In genomic region chr9:134032456-134033222, GRCh38 we compare ENCODE assay signal across 29 cellular contexts.
"Had no signal": no experiment of that assay in that cellular context is flagged by ENCODE, and none has a peak within 500 bp of the region (broad histone marks: within the 10 kb centered on the region; RNA-seq: fewer than 3 reads in every experiment).

No MANE protein-coding gene starts in this region.

- H3K4me1 ChIP-seq: breast epithelium, esophagus muscularis mucosa, foreskin keratinocyte, parathyroid adenoma, stomach, suprapubic skin, tibial artery, upper lobe of right lung had no signal

- H3K27ac Mint-ChIP-seq: activated CD4-positive, alpha-beta memory T cell treated with anti-CD3 and anti-CD28 coated beads, Interleukin-2, amount 10 ng/mL, durations not matched to agents 7 days and 5 days; activated CD4-positive, alpha-beta T cell treated with anti-CD3 and anti-CD28 coated beads, Interleukin-2, amount 10 ng/mL, durations not matched to agents 24 days and 14 days; activated naive CD8-positive, alpha-beta T cell treated with anti-CD3 and anti-CD28 coated beads, Interleukin-2, amount 50 U/mL, for 24 hours; activated T-cell treated with anti-CD3 and anti-CD28 coated beads, Interleukin-2, amount 50 U/mL, for 24 hours; dendritic cell treated with granulocyte-macrophage colony-stimulating factor and Interleukin-4, amounts not matched to agents 40 ng/mL and 50 ng/mL, for 4 days; endodermal cell; naive B cell; stimulated activated memory B cell treated with anti-CD40 and anti-IgM and Interleukin-4, amounts not matched to agents 10 μg/mL and 1 μg/mL and 100 μg/mL, for 72 hours had no signal

- H3K27me3 Mint-ChIP-seq: activated CD4-positive, alpha-beta memory T cell treated with anti-CD3 and anti-CD28 coated beads, Interleukin-2, amount 10 ng/mL, durations not matched to agents 7 days and 5 days; activated CD4-positive, alpha-beta T cell treated with anti-CD3 and anti-CD28 coated beads, Interleukin-2, amount 10 ng/mL, durations not matched to agents 24 days and 14 days; activated naive CD4-positive, alpha-beta T cell treated with anti-CD3 and anti-CD28 coated beads, Interleukin-2, amount 50 U/mL, for 24 hours; activated naive CD8-positive, alpha-beta T cell treated with anti-CD3 and anti-CD28 coated beads, Interleukin-2, amount 50 U/mL, for 24 hours; activated T-cell treated with anti-CD3 and anti-CD28 coated beads, Interleukin-2, amount 50 U/mL, for 24 hours; dendritic cell treated with granulocyte-macrophage colony-stimulating factor and Interleukin-4, amounts not matched to agents 40 ng/mL and 50 ng/mL, for 4 days; naive B cell; stimulated activated memory B cell treated with anti-CD40 and anti-IgM and Interleukin-4, amounts not matched to agents 10 μg/mL and 1 μg/mL and 100 μg/mL, for 72 hours had no signal

- H3K27me3 ChIP-seq: breast epithelium, esophagus muscularis mucosa, foreskin keratinocyte, stomach, suprapubic skin, tibial artery, upper lobe of right lung had no signal

- H3K9me3 Mint-ChIP-seq: activated CD4-positive, alpha-beta memory T cell treated with anti-CD3 and anti-CD28 coated beads, Interleukin-2, amount 10 ng/mL, durations not matched to agents 7 days and 5 days; activated CD4-positive, alpha-beta T cell treated with anti-CD3 and anti-CD28 coated beads, Interleukin-2, amount 10 ng/mL, durations not matched to agents 24 days and 14 days; activated naive CD4-positive, alpha-beta T cell treated with anti-CD3 and anti-CD28 coated beads, Interleukin-2, amount 50 U/mL, for 24 hours; activated naive CD8-positive, alpha-beta T cell treated with anti-CD3 and anti-CD28 coated beads, Interleukin-2, amount 50 U/mL, for 24 hours; activated T-cell treated with anti-CD3 and anti-CD28 coated beads, Interleukin-2, amount 50 U/mL, for 24 hours; dendritic cell treated with granulocyte-macrophage colony-stimulating factor and Interleukin-4, amounts not matched to agents 40 ng/mL and 50 ng/mL, for 4 days; endodermal cell; stimulated activated memory B cell treated with anti-CD40 and anti-IgM and Interleukin-4, amounts not matched to agents 10 μg/mL and 1 μg/mL and 100 μg/mL, for 72 hours had no signal

- H3K4me3 Mint-ChIP-seq: activated CD4-positive, alpha-beta memory T cell treated with anti-CD3 and anti-CD28 coated beads, Interleukin-2, amount 10 ng/mL, durations not matched to agents 7 days and 5 days; activated CD4-positive, alpha-beta T cell treated with anti-CD3 and anti-CD28 coated beads, Interleukin-2, amount 10 ng/mL, durations not matched to agents 24 days and 14 days; activated naive CD4-positive, alpha-beta T cell treated with anti-CD3 and anti-CD28 coated beads, Interleukin-2, amount 50 U/mL, for 24 hours; activated naive CD8-positive, alpha-beta T cell treated with anti-CD3 and anti-CD28 coated beads, Interleukin-2, amount 50 U/mL, for 24 hours; activated T-cell treated with anti-CD3 and anti-CD28 coated beads, Interleukin-2, amount 50 U/mL, for 24 hours; dendritic cell treated with granulocyte-macrophage colony-stimulating factor and Interleukin-4, amounts not matched to agents 40 ng/mL and 50 ng/mL, for 4 days; endodermal cell; naive B cell; stimulated activated memory B cell treated with anti-CD40 and anti-IgM and Interleukin-4, amounts not matched to agents 10 μg/mL and 1 μg/mL and 100 μg/mL, for 72 hours had no signal

- H3K27ac ChIP-seq: breast epithelium, esophagus muscularis mucosa, foreskin keratinocyte, parathyroid adenoma, skin epidermis, stomach, suprapubic skin, tibial artery, upper lobe of right lung had no signal

- ATAC-seq: activated naive CD8-positive, alpha-beta T cell treated with anti-CD3 and anti-CD28 coated beads, Interleukin-2, amount 50 U/mL, for 24 hours; foreskin keratinocyte; left ventricle myocardium superior; right cardiac atrium; stimulated activated memory B cell treated with anti-CD40 and anti-IgM and Interleukin-4, amounts not matched to agents 10 μg/mL and 1 μg/mL and 100 μg/mL, for 72 hours; upper lobe of right lung had no signal

- DNase-seq: activated CD4-positive, alpha-beta memory T cell treated with anti-CD3 and anti-CD28 coated beads, Interleukin-2, amount 10 ng/mL, durations not matched to agents 7 days and 5 days; activated CD4-positive, alpha-beta T cell treated with anti-CD3 and anti-CD28 coated beads, Interleukin-2, amount 10 ng/mL, durations not matched to agents 24 days and 14 days; activated CD4-positive, CD25-positive, alpha-beta regulatory T cell treated with anti-CD3 and anti-CD28 coated beads, Interleukin-2, amount 50 U/mL, for 72 hours; activated CD8-positive, alpha-beta memory T cell treated with anti-CD3 and anti-CD28 coated beads, Interleukin-2, amount 50 U/mL, for 48 hours; activated gamma-delta T cell; activated naive CD8-positive, alpha-beta T cell treated with anti-CD3 and anti-CD28 coated beads, Interleukin-2, amount 50 U/mL, for 24 hours; activated T-cell treated with anti-CD3 and anti-CD28 coated beads, Interleukin-2, amount 50 U/mL, for 24 hours; amygdala; central memory CD4-positive, alpha-beta T cell; endodermal cell; foreskin keratinocyte; left ventricle myocardium superior; mammary epithelial cell; naive B cell; nucleus accumbens; stimulated activated CD4-positive, alpha-beta T cell treated with anti-CD3 and anti-CD28 coated beads, Interleukin-4, amount 100 ng/mL, for 24 hours; stomach; T-helper 2 cell; tibial artery; upper lobe of right lung had no signal

- H3K4me1 Mint-ChIP-seq: activated CD4-positive, alpha-beta memory T cell treated with anti-CD3 and anti-CD28 coated beads, Interleukin-2, amount 10 ng/mL, durations not matched to agents 7 days and 5 days; activated CD4-positive, alpha-beta T cell treated with anti-CD3 and anti-CD28 coated beads, Interleukin-2, amount 10 ng/mL, durations not matched to agents 24 days and 14 days; endodermal cell had no signal

- H3K4me3 ChIP-seq: breast epithelium, esophagus muscularis mucosa, skin epidermis, stomach, suprapubic skin, tibial artery, upper lobe of right lung had no signal

- H3K9me3 ChIP-seq: breast epithelium, stomach, suprapubic skin, tibial artery, upper lobe of right lung had no signal
